In the genomic region with DNA sequence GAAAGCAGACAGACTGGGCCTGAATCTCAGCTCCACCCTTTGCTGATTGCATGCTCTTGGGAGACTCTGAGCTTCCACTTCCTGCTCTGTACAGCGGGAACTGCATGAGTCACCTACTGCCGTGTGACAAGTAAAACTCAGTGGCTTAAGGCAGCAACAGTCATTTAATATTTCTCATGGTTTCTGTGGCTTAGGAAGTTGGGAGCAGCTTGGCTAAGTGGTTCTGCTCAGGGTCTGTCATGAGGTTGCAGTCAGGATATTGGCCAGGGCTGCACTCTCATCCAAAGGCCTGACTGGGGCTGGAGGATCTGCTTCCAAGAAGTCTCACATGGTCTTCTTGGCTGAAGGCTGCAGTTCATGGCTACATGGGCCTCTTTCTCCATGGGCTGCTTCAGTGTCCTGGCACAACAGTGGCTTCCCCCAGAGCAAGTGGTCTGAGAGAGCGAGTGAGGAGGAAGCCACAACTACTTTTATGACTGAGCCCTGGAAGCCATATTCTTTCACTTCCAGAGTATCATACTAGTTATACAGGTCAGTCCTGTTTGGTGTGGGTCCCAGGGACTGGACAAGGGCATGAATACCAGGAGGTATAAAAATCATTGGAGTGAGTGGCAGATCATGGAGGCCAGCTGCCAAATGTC, we compare ENCODE assay signal across 9 cellular contexts. TPM values are rescaled to one million over a fixed set of nuclear protein-coding genes. Genes with fewer than 3 reads are reported as not detected.
A peak's percentile ranks its signal among the peaks of the same experiment; 100 is the strongest.
DNase-seq lines count a peak whose midpoint lies in the region; ATAC-seq and TF ChIP-seq lines count a peak whose summit lies in the region.
"Had no signal": no experiment of that assay in that cellular context is flagged by ENCODE, and none has a peak within 500 bp of the region (broad histone marks: within the 10 kb centered on the region; RNA-seq: fewer than 3 reads in every experiment).

No MANE protein-coding gene starts in this region.

- no peaks in the 10 kb centered on the region for H3K27me3 ChIP-seq in testis

- intact Hi-C loops in testis (cut with DNase I; ENCODE audit: low total_unique reads), result no loop called here

- H3K36me3 ChIP-seq in testis (ENCODE audit: low read depth, missing control alignments), result no peaks in the 10 kb centered on the region

- H3K4me3 ChIP-seq in cardiac fibroblast (replicated peaks in 1 of 2; ENCODE audit: low read depth in 2 of 2, low read length in 2 of 2) (no peak overlapping the region), testis (no peak overlapping the region)
- H3K4me3 ChIP-seq: skin epidermis had no signal

- DNase-seq in ELR (ENCODE audit: low read depth) (peak; percentile 91), NCI-H226 (peak; percentile 20), cardiac fibroblast (ENCODE audit: low read depth in 2 of 2) (peak; percentile 23 to 84), NCI-H2107 treated with DMSO at 0.1 percent for 48 hours (lab: John Stamatoyannopoulos, UW; ENCODE audit: unreplicated experiment) (no peak), testis (no peak)
- no peak for DNase-seq in natural killer cell treated with Interleukin-12 subunit alpha and Interleukin-12 subunit beta and Interleukin-15 and Interleukin-18, amount 100 ng/mL, for 72 hours (ENCODE audit: low spot score)
- DNase-seq in effector CD4-positive, alpha-beta T cell, result no peak

- no peak overlapping the region for H3K27ac ChIP-seq in testis
- H3K27ac ChIP-seq: skin epidermis had no signal

- peaks cover 8% of the 10 kb centered on the region for H3K4me1 ChIP-seq in testis

- no peaks in the 10 kb centered on the region for H3K27me3 Mint-ChIP-seq in natural killer cell treated with Interleukin-12 subunit alpha and Interleukin-12 subunit beta and Interleukin-15 and Interleukin-18, amount 100 ng/mL, for 72 hours

- H3K9me3 Mint-ChIP-seq in natural killer cell treated with Interleukin-12 subunit alpha and Interleukin-12 subunit beta and Interleukin-15 and Interleukin-18, amount 100 ng/mL, for 72 hours, result no peaks in the 10 kb centered on the region

- no peaks in the 10 kb centered on the region for H3K36me3 Mint-ChIP-seq in natural killer cell treated with Interleukin-12 subunit alpha and Interleukin-12 subunit beta and Interleukin-15 and Interleukin-18, amount 100 ng/mL, for 72 hours

- no peak for TF ChIP-seq CTCF in cardiac fibroblast (IDR thresholded peaks at IDR 0.05; ENCODE audit: low read depth, low read length)
- TF ChIP-seq CTCF in testis (IDR thresholded peaks at IDR 0.05), result no peak

- 88 to 94% methylated on average over 2 to 3 of the region's 3 CpGs for WGBS in testis, 2 donors

- TF ChIP-seq POLR2A in testis (IDR thresholded peaks at IDR 0.05), result no peak

- peak overlapping the region in 1 of 2 donors; percentile 68 for H3K27ac Mint-ChIP-seq in natural killer cell treated with Interleukin-12 subunit alpha and Interleukin-12 subunit beta and Interleukin-15 and Interleukin-18, amount 100 ng/mL, for 72 hours

- H3K9me3 ChIP-seq in testis, result no peaks in the 10 kb centered on the region

- peaks cover 9 to 18% of the 10 kb centered on the region in 2 donors for H3K4me1 Mint-ChIP-seq in natural killer cell treated with Interleukin-12 subunit alpha and Interleukin-12 subunit beta and Interleukin-15 and Interleukin-18, amount 100 ng/mL, for 72 hours (ENCODE audit: low read depth in 2 of 2)

- ATAC-seq in natural killer cell treated with Interleukin-12 subunit alpha and Interleukin-12 subunit beta and Interleukin-15 and Interleukin-18, amount 100 ng/mL, for 72 hours, result peak; percentile 89 to 90
- ATAC-seq in SK-N-SH treated with all-trans-retinoic acid at 6 μM for 48 hours, result no peak

- H3K4me3 Mint-ChIP-seq in natural killer cell treated with Interleukin-12 subunit alpha and Interleukin-12 subunit beta and Interleukin-15 and Interleukin-18, amount 100 ng/mL, for 72 hours, result peak overlapping the region; percentile 34

TF ChIP-seq in SK-N-SH treated with all-trans-retinoic acid at 6 μM for 48 hours, 23 proteins besides CTCF, POLR2A, EP300 and RAD21:
- TF ChIP-seq, protein P1, sequence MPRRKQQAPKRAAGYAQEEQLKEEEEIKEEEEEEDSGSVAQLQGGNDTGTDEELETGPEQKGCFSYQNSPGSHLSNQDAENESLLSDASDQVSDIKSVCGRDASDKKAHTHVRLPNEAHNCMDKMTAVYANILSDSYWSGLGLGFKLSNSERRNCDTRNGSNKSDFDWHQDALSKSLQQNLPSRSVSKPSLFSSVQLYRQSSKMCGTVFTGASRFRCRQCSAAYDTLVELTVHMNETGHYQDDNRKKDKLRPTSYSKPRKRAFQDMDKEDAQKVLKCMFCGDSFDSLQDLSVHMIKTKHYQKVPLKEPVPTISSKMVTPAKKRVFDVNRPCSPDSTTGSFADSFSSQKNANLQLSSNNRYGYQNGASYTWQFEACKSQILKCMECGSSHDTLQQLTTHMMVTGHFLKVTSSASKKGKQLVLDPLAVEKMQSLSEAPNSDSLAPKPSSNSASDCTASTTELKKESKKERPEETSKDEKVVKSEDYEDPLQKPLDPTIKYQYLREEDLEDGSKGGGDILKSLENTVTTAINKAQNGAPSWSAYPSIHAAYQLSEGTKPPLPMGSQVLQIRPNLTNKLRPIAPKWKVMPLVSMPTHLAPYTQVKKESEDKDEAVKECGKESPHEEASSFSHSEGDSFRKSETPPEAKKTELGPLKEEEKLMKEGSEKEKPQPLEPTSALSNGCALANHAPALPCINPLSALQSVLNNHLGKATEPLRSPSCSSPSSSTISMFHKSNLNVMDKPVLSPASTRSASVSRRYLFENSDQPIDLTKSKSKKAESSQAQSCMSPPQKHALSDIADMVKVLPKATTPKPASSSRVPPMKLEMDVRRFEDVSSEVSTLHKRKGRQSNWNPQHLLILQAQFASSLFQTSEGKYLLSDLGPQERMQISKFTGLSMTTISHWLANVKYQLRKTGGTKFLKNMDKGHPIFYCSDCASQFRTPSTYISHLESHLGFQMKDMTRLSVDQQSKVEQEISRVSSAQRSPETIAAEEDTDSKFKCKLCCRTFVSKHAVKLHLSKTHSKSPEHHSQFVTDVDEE (CRISPR knock-in tag; IDR thresholded peaks at IDR 0.05), result no peak
- TF ChIP-seq ISL1 (CRISPR knock-in tag; IDR thresholded peaks at IDR 0.05), result no peak
- TF ChIP-seq ZFP3 (CRISPR knock-in tag; IDR thresholded peaks at IDR 0.05), result no peak
- TF ChIP-seq ZC3H10 (CRISPR knock-in tag; IDR thresholded peaks at IDR 0.05), result no peak
- TF ChIP-seq PATZ1 (CRISPR knock-in tag; IDR thresholded peaks at IDR 0.05; ENCODE audit: borderline replicate concordance), result no peak
- TF ChIP-seq ZNF8 (CRISPR knock-in tag; IDR thresholded peaks at IDR 0.05), result no peak
- no peak for TF ChIP-seq ZNF565 (CRISPR knock-in tag; conservative IDR thresholded peaks at IDR 0.05; ENCODE audit: low read depth)
- no peak for TF ChIP-seq ZFP30 (CRISPR knock-in tag; IDR thresholded peaks at IDR 0.05)
- TF ChIP-seq OSR1 (CRISPR knock-in tag; IDR thresholded peaks at IDR 0.05), result no peak
- no peak for TF ChIP-seq POU6F1 (CRISPR knock-in tag; IDR thresholded peaks at IDR 0.05; ENCODE audit: borderline replicate concordance, low read depth)
- TF ChIP-seq SNAI2 (CRISPR knock-in tag; IDR thresholded peaks at IDR 0.05), result no peak
TF ChIP-seq in SK-N-SH treated with all-trans-retinoic acid at 6 μM for 48 hours: peak in this region for 0.

RNA-seq across cellular contexts. Expression of gene FAM222A, which starts 49.7 kb away (rescaled TPM):
- 1 to 10 TPM; 1.2 to 1.8 TPM for total RNA-seq in natural killer cell treated with Interleukin-12 subunit alpha and Interleukin-12 subunit beta and Interleukin-15 and Interleukin-18, amount 100 ng/mL, for 72 hours
- 10 to 100 TPM; 75.7 to 78.6 TPM for total RNA-seq in testis
- polyA plus RNA-seq in testis (ENCODE audit: insufficient read depth, low read depth, low replicate concordance), result 34.5 TPM

Comparison
In these comparisons a context has a peak if more than half of its experiments do, and no peak if none do; other contexts are left out.
1. DNase-seq: peak in ELR (single experiment), NCI-H226 (single experiment) and cardiac fibroblast (2 of 2); none in natural killer cell treated with Interleukin-12 subunit alpha and Interleukin-12 subunit beta and Interleukin-15 and Interleukin-18, amount 100 ng/mL, for 72 hours (single experiment), effector CD4-positive, alpha-beta T cell (single experiment), NCI-H2107 treated with DMSO at 0.1 percent for 48 hours (single experiment) and testis (single experiment).
2. RNA of gene FAM222A, which starts 49.7 kb away (total RNA-seq): 75.7 to 78.6 TPM in testis; 1.2 to 1.8 TPM in natural killer cell treated with Interleukin-12 subunit alpha and Interleukin-12 subunit beta and Interleukin-15 and Interleukin-18, amount 100 ng/mL, for 72 hours; every median in the first group is over 10 times any median in the second.